ENCODE assay signal across 2 cellular contexts in genomic region chr18:8525692-8526091, GRCh38.
TF ChIP-seq lines count a peak whose summit lies in the region.

No MANE protein-coding gene starts in this region.

TF ChIP-seq in SK-N-SH, 30 proteins besides CTCF, POLR2A, EP300 and RAD21 (continued from another document):
- TF ChIP-seq USF2 (IDR thresholded peaks at IDR 0.05; ENCODE audit: borderline replicate concordance, low read depth, low read length) (no peak), IRF3 (IDR thresholded peaks at IDR 0.05; ENCODE audit: low read depth, low read length) (no peak), TEAD4 (IDR thresholded peaks at IDR 0.05; ENCODE audit: borderline replicate concordance, insufficient read depth) (no peak), MAX (IDR thresholded peaks at IDR 0.05; ENCODE audit: low read depth) (no peak), FOXM1 (IDR thresholded peaks at IDR 0.05; ENCODE audit: low read depth) (no peak), CHD2 (IDR thresholded peaks at IDR 0.05; ENCODE audit: low read length, partially characterized antibody) (no peak)

TF ChIP-seq in SK-N-SH treated with all-trans-retinoic acid at 6 μM for 48 hours, 23 proteins besides CTCF, POLR2A, EP300 and RAD21 (continued from another document):
- TF ChIP-seq POU6F1 (CRISPR knock-in tag; IDR thresholded peaks at IDR 0.05; ENCODE audit: borderline replicate concordance, low read depth) (no peak), PPARA (CRISPR knock-in tag; IDR thresholded peaks at IDR 0.05; ENCODE audit: borderline replicate concordance) (no peak), ZNF8 (CRISPR knock-in tag; IDR thresholded peaks at IDR 0.05) (no peak)
